ENCODE assay signal across 11 cellular contexts in genomic region chr11:50044647-50045046, GRCh38. TPM values are rescaled to one million over a fixed set of nuclear protein-coding genes. Genes with fewer than 3 reads are reported as not detected.
"Had no signal": no experiment of that assay in that cellular context is flagged by ENCODE, and none has a peak within 500 bp of the region (broad histone marks: within the 10 kb centered on the region; RNA-seq: fewer than 3 reads in every experiment).

No MANE protein-coding gene starts in this region.

- ATAC-seq: GM23338, HCT116 had no signal

- H3K36me3 ChIP-seq: HAP-1 had no signal

- DNase-seq: GM23248, GOT3, H7, H9, HCEC 1CT, HFFc6 had no signal

- H3K4me1 ChIP-seq: HAP-1 had no signal

- H3K4me3 ChIP-seq: GM23248, GM23338, HAP-1 had no signal

- H3K27ac ChIP-seq: GM23248 had no signal

- H3K9me3 ChIP-seq: HAP-1 had no signal

RNA-seq across cellular contexts. Expression of gene OR4C45, which starts 12.0 kb away (rescaled TPM):
- total RNA-seq: GM23248, GM23338, H1, H4, H7, H9, HFFc6 had no signal
